In the genomic region with DNA sequence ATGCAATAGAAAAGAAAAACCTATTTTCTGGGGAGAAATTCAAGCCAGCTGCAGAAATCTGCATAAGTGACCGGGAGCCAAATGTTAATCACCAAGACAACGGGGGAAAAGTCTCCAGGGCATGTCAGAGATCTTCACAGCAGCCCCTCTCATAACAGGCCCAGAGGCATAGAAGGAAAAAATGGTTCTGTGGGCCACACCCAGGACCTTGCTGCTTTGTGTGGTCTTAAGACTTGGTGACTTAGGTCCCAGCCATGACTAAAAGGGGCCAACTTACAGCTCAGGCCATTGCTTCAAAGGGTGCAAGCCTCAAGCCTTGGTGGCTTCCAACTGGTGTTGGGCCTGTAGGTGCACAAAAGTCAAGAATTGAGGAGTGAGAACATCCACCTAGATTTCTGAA, we compare ENCODE assay signal across 24 cellular contexts.
"Had no signal": no experiment of that assay in that cellular context is flagged by ENCODE, and none has a peak within 500 bp of the region (broad histone marks: within the 10 kb centered on the region; RNA-seq: fewer than 3 reads in every experiment).

No MANE protein-coding gene starts in this region.

- H3K27me3 ChIP-seq: colonic mucosa, esophagus muscularis mucosa, esophagus squamous epithelium, foreskin keratinocyte, gastrocnemius medialis, gastroesophageal sphincter, heart left ventricle, heart right ventricle had no signal

- H3K36me3 ChIP-seq: colonic mucosa, esophagus muscularis mucosa, esophagus squamous epithelium, gastrocnemius medialis, gastroesophageal sphincter, heart left ventricle, heart right ventricle had no signal

- H3K27me3 Mint-ChIP-seq: dendritic cell treated with granulocyte-macrophage colony-stimulating factor and Interleukin-4, amounts not matched to agents 40 ng/mL and 50 ng/mL, for 4 days; effector memory CD8-positive, alpha-beta T cell had no signal

- H3K4me1 ChIP-seq: colonic mucosa, esophagus muscularis mucosa, esophagus squamous epithelium, foreskin keratinocyte, gastrocnemius medialis, gastroesophageal sphincter, heart left ventricle, heart right ventricle had no signal

- ATAC-seq: effector memory CD8-positive, alpha-beta T cell; esophagus mucosa; foreskin keratinocyte; gastrocnemius medialis; gastroesophageal sphincter; heart left ventricle; heart right ventricle had no signal

- H3K4me3 ChIP-seq: colonic mucosa, coronary artery, dorsolateral prefrontal cortex, esophagus muscularis mucosa, esophagus squamous epithelium, gastrocnemius medialis, gastroesophageal sphincter, heart left ventricle, heart right ventricle had no signal

- H3K27ac Mint-ChIP-seq: dendritic cell treated with granulocyte-macrophage colony-stimulating factor and Interleukin-4, amounts not matched to agents 40 ng/mL and 50 ng/mL, for 4 days; effector memory CD8-positive, alpha-beta T cell had no signal

- H3K9me3 ChIP-seq: colonic mucosa, gastrocnemius medialis, gastroesophageal sphincter had no signal

- H3K4me3 Mint-ChIP-seq: dendritic cell treated with granulocyte-macrophage colony-stimulating factor and Interleukin-4, amounts not matched to agents 40 ng/mL and 50 ng/mL, for 4 days; effector memory CD8-positive, alpha-beta T cell had no signal

- H3K27ac ChIP-seq: colonic mucosa, coronary artery, dorsolateral prefrontal cortex, epithelial cell of prostate, esophagus muscularis mucosa, esophagus squamous epithelium, foreskin keratinocyte, gastrocnemius medialis, gastroesophageal sphincter, heart left ventricle, heart right ventricle had no signal

- DNase-seq: colonic mucosa; cortex of kidney; dermis blood vessel endothelial cell; dorsolateral prefrontal cortex; effector CD4-positive, alpha-beta T cell; effector CD8-positive, alpha-beta T cell; effector memory CD4-positive, alpha-beta T cell; effector memory CD8-positive, alpha-beta T cell; erythroblast; esophagus squamous epithelium; foreskin fibroblast; foreskin keratinocyte; foreskin melanocyte; gastrocnemius medialis; glutamatergic neuron; head of caudate nucleus; heart left ventricle; heart right ventricle had no signal
